ENCODE assay signal across 6 cellular contexts in genomic region chr1:156194300-156194652, GRCh38. TPM values are rescaled to one million over a fixed set of nuclear protein-coding genes. Genes with fewer than 3 reads are reported as not detected.
A peak's percentile ranks its signal among the peaks of the same experiment; 100 is the strongest.
DNase-seq lines count a peak whose midpoint lies in the region; TF ChIP-seq lines count a peak whose summit lies in the region.

No MANE protein-coding gene starts in this region.

- peak overlapping the region; percentile 82 to 100 for H3K4me3 ChIP-seq in neutrophil (ENCODE audit: low read depth in 1 of 2, low read length in 1 of 2)

- H3K27me3 ChIP-seq in neutrophil: no peaks in the 10 kb centered on the region

- H3K27ac Mint-ChIP-seq in activated CD4-positive, alpha-beta T cell treated with anti-CD3 and anti-CD28 coated beads, Interleukin-2, amount 10 ng/mL, durations not matched to agents 24 days and 14 days: peak overlapping the region; percentile 97

- no peaks in the 10 kb centered on the region for H3K9me3 Mint-ChIP-seq in activated CD4-positive, alpha-beta T cell treated with anti-CD3 and anti-CD28 coated beads, Interleukin-2, amount 10 ng/mL, durations not matched to agents 24 days and 14 days

- peaks cover 46% of the 10 kb centered on the region for H3K36me3 Mint-ChIP-seq in activated CD4-positive, alpha-beta T cell treated with anti-CD3 and anti-CD28 coated beads, Interleukin-2, amount 10 ng/mL, durations not matched to agents 24 days and 14 days (ENCODE audit: low read depth)

- intact Hi-C loops in activated CD4-positive, alpha-beta T cell treated with anti-CD3 and anti-CD28 coated beads, Interleukin-2, amount 10 ng/mL, durations not matched to agents 24 days and 14 days (cut with micrococcal nuclease): loop anchor here (1.0 to 10.0 kb wide), 3 partner anchors 140 to 561 kb away; partner anchors contain the start of genes HDGF and LAMTOR2

- H3K9me3 ChIP-seq in neutrophil: no peaks in the 10 kb centered on the region

- DNase-seq in activated CD4-positive, alpha-beta T cell treated with anti-CD3 and anti-CD28 coated beads, Interleukin-2, amount 10 ng/mL, durations not matched to agents 24 days and 14 days: no peak
- DNase-seq in activated CD4-positive, alpha-beta T cell treated with anti-CD3 and anti-CD28 coated beads for 1 hour: no peak
- DNase-seq in caudate nucleus (lab: John Stamatoyannopoulos, UW) (peak in 21 of 61 donors; percentile 34 to 79 (median 54)), globus pallidus (ENCODE audit: low spot score) (no peak), NCI-H1436 treated with DMSO at 0.1 percent for 48 hours (lab: John Stamatoyannopoulos, UW) (no peak)

- peaks cover 39% of the 10 kb centered on the region for H3K36me3 ChIP-seq in neutrophil

- no peaks in the 10 kb centered on the region for H3K27me3 Mint-ChIP-seq in activated CD4-positive, alpha-beta T cell treated with anti-CD3 and anti-CD28 coated beads, Interleukin-2, amount 10 ng/mL, durations not matched to agents 24 days and 14 days

- peaks cover 60 to 69% of the 10 kb centered on the region in 2 experiments for H3K4me1 ChIP-seq in neutrophil (ENCODE audit: control insufficient read depth in 1 of 2, insufficient read depth in 1 of 2, low read depth in 1 of 2, low read length in 1 of 2)

- TF ChIP-seq CTCF in neutrophil (IDR thresholded peaks at IDR 0.05): no peak

- H3K27ac ChIP-seq in caudate nucleus (ENCODE audit: low read depth, low read length) (peak overlapping the region; percentile 56), neutrophil (peak overlapping the region; percentile 83)

- H3K4me3 Mint-ChIP-seq in activated CD4-positive, alpha-beta T cell treated with anti-CD3 and anti-CD28 coated beads, Interleukin-2, amount 10 ng/mL, durations not matched to agents 24 days and 14 days: peak overlapping the region; percentile 100

- peaks cover 58% of the 10 kb centered on the region for H3K4me1 Mint-ChIP-seq in activated CD4-positive, alpha-beta T cell treated with anti-CD3 and anti-CD28 coated beads, Interleukin-2, amount 10 ng/mL, durations not matched to agents 24 days and 14 days

RNA-seq across cellular contexts. Expression of gene SLC25A44, which starts 0.4 kb away (rescaled TPM):
- total RNA-seq in activated CD4-positive, alpha-beta T cell treated with anti-CD3 and anti-CD28 coated beads, Interleukin-2, amount 10 ng/mL, durations not matched to agents 24 days and 14 days: 61.0 and 67.9 TPM in 2 replicates

RNA-seq across cellular contexts. Expression of gene PMF1, which starts 18.5 kb away (rescaled TPM):
- 107 and 113 TPM in 2 replicates for total RNA-seq in activated CD4-positive, alpha-beta T cell treated with anti-CD3 and anti-CD28 coated beads, Interleukin-2, amount 10 ng/mL, durations not matched to agents 24 days and 14 days

RNA-seq across cellular contexts. Expression of gene SEMA4A, which starts 40.9 kb away (rescaled TPM):
- total RNA-seq in activated CD4-positive, alpha-beta T cell treated with anti-CD3 and anti-CD28 coated beads, Interleukin-2, amount 10 ng/mL, durations not matched to agents 24 days and 14 days: 12.1 and 12.7 TPM in 2 replicates

RNA-seq across cellular contexts. Expression of gene BGLAP, which starts 47.7 kb away (rescaled TPM):
- total RNA-seq in activated CD4-positive, alpha-beta T cell treated with anti-CD3 and anti-CD28 coated beads, Interleukin-2, amount 10 ng/mL, durations not matched to agents 24 days and 14 days: 1.9 and 2.3 TPM in 2 replicates

RNA-seq across cellular contexts. Expression of gene PAQR6, which starts 53.6 kb away (rescaled TPM):
- total RNA-seq in activated CD4-positive, alpha-beta T cell treated with anti-CD3 and anti-CD28 coated beads, Interleukin-2, amount 10 ng/mL, durations not matched to agents 24 days and 14 days: 4.2 and 4.6 TPM in 2 replicates
